ENCODE assay signal across 1 cellular context in genomic region chr19:13833330-13834265, GRCh38.
A peak's percentile ranks its signal among the peaks of the same experiment; 100 is the strongest.
TF ChIP-seq lines count a peak whose summit lies in the region.

No MANE protein-coding gene starts in this region.

TF ChIP-seq in SK-N-SH, 30 proteins besides CTCF, POLR2A, EP300 and RAD21 (continued from another document):
- TF ChIP-seq PBX3 (IDR thresholded peaks at IDR 0.05) (peak; percentile 97), CHD2 (IDR thresholded peaks at IDR 0.05; ENCODE audit: low read length, partially characterized antibody) (peak; percentile 57), TCF12 (IDR thresholded peaks at IDR 0.05) (peak; percentile 24; the same call in 1 of the 2 replicates), TEAD4 (IDR thresholded peaks at IDR 0.05; ENCODE audit: borderline replicate concordance, insufficient read depth) (0 out of 2 replicates have a peak, but pooled peaks have one; percentile 34)
